ENCODE assay signal across 8 cellular contexts in genomic region chr5:150000261-150000989, GRCh38. TPM values are rescaled to one million over a fixed set of nuclear protein-coding genes. Genes with fewer than 3 reads are reported as not detected.
A peak's percentile ranks its signal among the peaks of the same experiment; 100 is the strongest.
DNase-seq lines count a peak whose midpoint lies in the region; ATAC-seq lines count a peak whose summit lies in the region.

TSS of gene HMGXB3 (plus strand) at chr5:150000739. CDS start at chr5:150004853, 4,114 bp downstream.
TSS of gene TIGD6 (minus strand) at chr5:150000654. CDS start at chr5:149996348, 4,306 bp downstream.

- H3K4ac ChIP-seq in mesendoderm (ENCODE audit: low read depth, low read length), result peak within 1 kb of the TSS; percentile 5

- no peaks in the 10 kb centered on the region for H3K9me3 Mint-ChIP-seq in effector memory CD8-positive, alpha-beta T cell

- H4K8ac ChIP-seq in mesendoderm (ENCODE audit: low read depth, low read length), result no peak within 1 kb of the TSS

- peak; percentile 92 for DNase-seq in COR-L47 (lab: John Stamatoyannopoulos, UW)
- peak; percentile 95 for DNase-seq in HT-29 (ENCODE audit: low spot score)
- DNase-seq in NK-92 treated with Interleukin-12 subunit alpha and Interleukin-12 subunit beta, amount 100 ng/mL, for 24 hours (lab: John Stamatoyannopoulos, UW), result peak; percentile 98
- DNase-seq in activated CD8-positive, alpha-beta memory T cell treated with anti-CD3 and anti-CD28 coated beads for 48 hours (ENCODE audit: low read depth in 2 of 3, low spot score in 2 of 3), result peak; percentile 63 to 85 (median 72)
- DNase-seq in effector memory CD8-positive, alpha-beta T cell, result peak; percentile 74 to 80 (median 76)
- DNase-seq in mesendoderm, result peak; percentile 99
- peak; percentile 75 for DNase-seq in stimulated activated CD8-positive, alpha-beta memory T cell treated with anti-CD3 and anti-CD28 coated beads, Interleukin-12 subunit alpha, Interleukin-12 subunit beta, amount 100 ng/mL, for 4 hours (ENCODE audit: low read depth)

- peak within 1 kb of the TSS; percentile 97 for H3K9ac ChIP-seq in mesendoderm (ENCODE audit: low read length)

- no peak within 1 kb of the TSS for H2BK120ac ChIP-seq in mesendoderm (ENCODE audit: low read depth, low read length)

- peaks cover 7% of the 10 kb centered on the region for H3K79me1 ChIP-seq in mesendoderm (ENCODE audit: low read length)

- H3K4me3 Mint-ChIP-seq in effector memory CD8-positive, alpha-beta T cell, result peak within 1 kb of the TSS; percentile 85 to 88

- peak within 1 kb of the TSS; percentile 94 for H3K4me2 ChIP-seq in mesendoderm (ENCODE audit: low read length)

- H3K27me3 ChIP-seq in mesendoderm (ENCODE audit: insufficient read depth, low read length, poor library complexity), result no peaks in the 10 kb centered on the region

- H3K36me3 ChIP-seq in mesendoderm (ENCODE audit: control insufficient read depth, insufficient read depth, low read length), result no peaks in the 10 kb centered on the region

- H2BK15ac ChIP-seq in mesendoderm (replicated peaks; ENCODE audit: low read depth), result no peak within 1 kb of the TSS

- H3K36me3 Mint-ChIP-seq in effector memory CD8-positive, alpha-beta T cell (ENCODE audit: insufficient read depth), result peaks cover 28% of the 10 kb centered on the region

- ATAC-seq in GM21360 (IDR thresholded peaks at IDR 0.05; ENCODE audit: unreplicated experiment), result peak; percentile 83
- peak; percentile 74 for ATAC-seq in effector memory CD8-positive, alpha-beta T cell (replicated peaks)

- peak within 1 kb of the TSS; percentile 69 to 85 for H3K27ac Mint-ChIP-seq in effector memory CD8-positive, alpha-beta T cell

- peaks cover 21 to 41% of the 10 kb centered on the region in 2 donors for H3K4me1 Mint-ChIP-seq in effector memory CD8-positive, alpha-beta T cell (ENCODE audit: low read depth in 2 of 2)

- peak within 1 kb of the TSS; percentile 92 for H3K23ac ChIP-seq in mesendoderm (ENCODE audit: low read length)

- H2BK5ac ChIP-seq in mesendoderm (ENCODE audit: low read length), result no peak within 1 kb of the TSS

- peak within 1 kb of the TSS; percentile 95 for H3K56ac ChIP-seq in mesendoderm (ENCODE audit: low read length)

- H3K18ac ChIP-seq in mesendoderm (ENCODE audit: low read length), result peak within 1 kb of the TSS; percentile 61

- H3K27ac ChIP-seq in mesendoderm (ENCODE audit: low read depth, low read length), result peak within 1 kb of the TSS; percentile 61

- H3K4me3 ChIP-seq in mesendoderm (ENCODE audit: low read length), result peak within 1 kb of the TSS; percentile 64

- H2AK5ac ChIP-seq in mesendoderm (ENCODE audit: low read length), result peak within 1 kb of the TSS; percentile 46

- peak within 1 kb of the TSS; percentile 95 for H4K5ac ChIP-seq in mesendoderm (ENCODE audit: low read length)

- H3K27me3 Mint-ChIP-seq in effector memory CD8-positive, alpha-beta T cell, result no peaks in the 10 kb centered on the region

- peaks cover 20% of the 10 kb centered on the region for H3K79me2 ChIP-seq in mesendoderm (ENCODE audit: control insufficient read depth, insufficient read depth, low read length)

- peaks cover 7% of the 10 kb centered on the region for H3K4me1 ChIP-seq in mesendoderm (ENCODE audit: control insufficient read depth, low read depth, low read length)

- WGBS in mesendoderm (ENCODE audit: extremely low coverage, insufficient coverage, low lambda C conversion rate), result no CpG with 5 or more reads among the region's 72 CpGs

RNA-seq across cellular contexts. Expression of gene HMGXB3, which starts in this region (rescaled TPM):
- 49.0 and 53.6 TPM in 2 replicates for total RNA-seq in HT-29 (2014; rRNA removed; shearing (Covaris generic))
- polyA plus RNA-seq in mesendoderm (2013, experiment 1 of 2), result 14.9 TPM
- 14.5 TPM for polyA plus RNA-seq in mesendoderm (2013, experiment 2 of 2)

RNA-seq across cellular contexts. Expression of gene TIGD6, which starts in this region (rescaled TPM):
- total RNA-seq in HT-29 (2014; rRNA removed; shearing (Covaris generic)), result 2.8 and 3.1 TPM in 2 replicates
- polyA plus RNA-seq in mesendoderm (2013, experiment 1 of 2), result 2.3 TPM
- polyA plus RNA-seq in mesendoderm (2013, experiment 2 of 2), result 2.1 TPM

Comparison
In these comparisons a context has a peak if more than half of its experiments do, and no peak if none do; other contexts are left out.
1. Peak in every context shown above with its lines: DNase-seq, ATAC-seq, H3K4me3 ChIP-seq and H3K27ac ChIP-seq.